8 cellular contexts compared by ENCODE assay signal in the genomic region with DNA sequence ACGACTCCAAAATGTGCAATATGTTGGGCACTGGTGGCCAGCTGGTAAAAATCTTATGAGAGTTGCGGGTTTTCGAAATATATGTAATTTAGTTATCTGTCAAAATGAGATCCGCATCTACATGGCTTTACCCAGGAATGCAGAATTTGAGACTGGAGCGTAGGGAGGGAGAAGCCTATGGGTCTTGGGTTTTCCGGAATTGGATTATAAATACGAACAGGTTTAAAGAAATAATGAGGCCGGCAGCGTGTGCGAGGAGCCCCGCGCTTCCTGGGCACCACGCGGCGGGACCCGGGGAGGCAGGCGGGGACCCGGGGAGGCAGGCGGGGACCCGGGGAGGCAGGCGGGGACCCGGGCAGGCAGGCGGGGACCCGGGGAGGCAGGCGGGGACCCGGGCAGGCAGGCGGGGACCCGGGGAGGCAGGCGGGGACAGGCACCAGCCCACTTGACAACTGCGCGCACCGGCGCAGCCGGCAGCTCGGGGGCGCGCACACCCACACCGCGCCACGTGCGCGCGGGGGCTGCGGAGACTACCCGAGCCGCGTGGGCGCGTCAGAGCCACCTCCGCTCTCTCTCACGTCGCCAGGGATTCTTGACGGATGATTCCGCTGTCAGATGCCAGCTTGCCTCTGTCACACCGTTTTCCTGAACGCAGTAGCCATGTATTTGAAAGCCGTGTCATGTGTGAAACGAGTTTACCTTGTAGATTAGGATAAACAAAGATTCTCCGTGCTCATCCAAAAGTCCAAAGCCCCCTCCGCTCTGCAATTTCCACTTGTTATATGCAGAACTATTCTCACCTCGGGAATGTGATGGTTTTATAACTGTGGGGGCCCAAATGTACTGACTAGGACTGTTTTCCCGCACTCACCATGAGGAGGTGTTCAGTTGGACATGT.
DNase-seq lines count a peak whose midpoint lies in the region; ATAC-seq and TF ChIP-seq lines count a peak whose summit lies in the region.

No MANE protein-coding gene starts in this region.

- peak; percentile 16 for TF ChIP-seq CTCF in GM12873 (IDR thresholded peaks at IDR 0.05; ENCODE audit: insufficient read depth, low read depth, low read length, missing control alignments)

- ATAC-seq in HG02798 (IDR thresholded peaks at IDR 0.05; ENCODE audit: poor library complexity, unreplicated experiment) = peak; percentile 72

- DNase-seq in NCI-H2227 treated with DMSO at 0.1 percent for 48 hours (lab: John Stamatoyannopoulos, UW) (peak; percentile 8), midbrain (lab: John Stamatoyannopoulos, UW) (peak; percentile 34), HPDE6-E6E7 (ENCODE audit: extremely low spot score) (no peak)
- peak; percentile 16 to 49 for DNase-seq in activated CD8-positive, alpha-beta memory T cell treated with anti-CD3 and anti-CD28 coated beads for 1 hour (ENCODE audit: extremely low read depth in 1 of 2, low read depth in 1 of 2)
- DNase-seq in effector CD8-positive, alpha-beta T cell (lab: John Stamatoyannopoulos, UW) = peak; percentile 59
- DNase-seq in stimulated activated CD8-positive, alpha-beta memory T cell treated with anti-CD3 and anti-CD28 coated beads, Interleukin-15, amount 100 ng/mL, for 48 hours (ENCODE audit: low read depth in 2 of 2) = peak; percentile 38 to 39
